11 cellular contexts compared by ENCODE assay signal in the genomic region with DNA sequence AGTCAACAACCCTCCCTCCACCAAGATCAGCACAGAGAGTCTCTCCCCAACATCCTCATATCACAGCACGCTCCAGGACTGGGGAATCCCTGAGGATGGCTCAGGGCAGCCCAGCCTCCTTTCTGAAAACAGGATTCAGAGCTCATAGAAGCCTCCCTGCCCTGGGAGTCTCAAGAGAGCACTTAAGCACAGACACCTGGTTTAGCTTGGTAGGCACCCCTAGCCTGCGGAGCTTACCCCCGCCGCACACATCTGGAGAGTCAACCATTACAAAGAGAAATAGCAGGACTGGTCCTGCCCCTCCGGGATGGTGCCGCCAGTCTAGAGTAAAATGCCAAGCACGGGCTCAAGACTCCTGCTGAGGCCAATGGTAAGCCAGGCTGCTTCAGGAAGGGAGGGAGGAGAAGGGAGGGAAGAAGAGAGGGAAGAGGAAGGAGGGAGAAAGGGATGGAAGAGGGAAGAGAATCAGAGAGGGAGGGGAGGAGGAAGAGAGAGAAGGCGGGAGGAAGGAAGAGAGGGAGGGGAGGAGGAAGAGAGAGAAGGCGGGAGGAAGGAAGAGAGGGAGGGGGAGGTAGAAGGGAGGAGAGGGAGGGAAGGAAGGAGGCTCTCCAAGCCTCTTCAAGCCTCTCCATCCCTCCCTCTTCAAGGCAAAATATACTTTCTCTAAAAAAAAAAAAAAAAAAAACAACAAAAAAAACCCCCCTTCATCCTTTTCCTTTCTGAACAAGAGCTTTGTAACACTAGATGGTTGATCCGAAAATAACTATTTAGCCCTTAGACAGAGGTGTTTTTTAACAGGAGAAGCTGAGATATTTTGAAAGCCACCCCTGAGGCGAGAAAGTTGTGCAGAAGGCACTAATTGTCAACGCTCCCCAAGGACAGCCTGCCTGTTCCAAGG.
DNase-seq lines count a peak whose midpoint lies in the region; ATAC-seq, FAIRE-seq and TF ChIP-seq lines count a peak whose summit lies in the region.
"Had no signal": no experiment of that assay in that cellular context is flagged by ENCODE, and none has a peak within 500 bp of the region (broad histone marks: within the 10 kb centered on the region; RNA-seq: fewer than 3 reads in every experiment).

No MANE protein-coding gene starts in this region.

- no peak for FAIRE-seq in small intestine (lab: Jason Lieb, UNC)
- FAIRE-seq: endometrium had no signal

- peak; percentile 67 for ATAC-seq in GM23338

- POLR2A ChIA-PET in RWPE1 (lab: Yijun Ruan, JAX; ENCODE audit: low non-redundant PET), result interaction anchor here (0.6 kb wide), 2 partner anchors 70 to 98 kb away, joined by 4 to 12 read pairs; no protein-coding TSS in a partner anchor

- H3K9me3 Mint-ChIP-seq in GM23338, result peaks cover 4% of the 10 kb centered on the region; the same call in 1 of the 3 replicates

- H3K27me3 Mint-ChIP-seq in GM23338 (ENCODE audit: insufficient read depth, low read depth, poor library complexity), result peaks cover 4% of the 10 kb centered on the region

- peak overlapping the region; percentile 89 for H3K4me2 ChIP-seq in GM23338

- no peaks in the 10 kb centered on the region; the same call in none of the 2 replicates for H3K27me3 ChIP-seq in GM23338 (ENCODE audit: insufficient read depth)
- H3K27me3 ChIP-seq in rectal smooth muscle tissue (ENCODE audit: control insufficient read depth, insufficient read depth, low read length), result no peaks in the 10 kb centered on the region
- peaks cover 0 to 6% of the 10 kb centered on the region in 2 donors for H3K27me3 ChIP-seq in small intestine (ENCODE audit: control insufficient read depth in 2 of 2, insufficient read depth in 2 of 2, low read length in 2 of 2)
- H3K27me3 ChIP-seq in ovary, result no peaks in the 10 kb centered on the region
- H3K27me3 ChIP-seq in thyroid gland, result no peaks in the 10 kb centered on the region

- intact Hi-C loops in cardiac septum (cut with DNase I) (no loop called here), ovary (cut with DNase I) (no loop called here), thyroid gland (cut with DNase I) (no loop called here)

- TF ChIP-seq CTCF in GM23338 (conservative IDR thresholded peaks at IDR 0.05; ENCODE audit: low read depth in 2 of 2) (no peak), RWPE1 (conservative IDR thresholded peaks at IDR 0.05; ENCODE audit: low read depth) (no peak), ovary (IDR thresholded peaks at IDR 0.05) (no peak), thyroid gland (IDR thresholded peaks at IDR 0.05) (no peak)

- TF ChIP-seq POLR2A in ovary (IDR thresholded peaks at IDR 0.05), result no peak
- TF ChIP-seq POLR2A in thyroid gland (IDR thresholded peaks at IDR 0.05), result no peak

- H3K4me1 Mint-ChIP-seq in GM23338, result peaks cover 32% of the 10 kb centered on the region

- no peaks in the 10 kb centered on the region for H4K20me1 ChIP-seq in GM23338 (replicated peaks; ENCODE audit: insufficient read depth)

- TF ChIP-seq EP300 in ovary (IDR thresholded peaks at IDR 0.05), result no peak

- CTCF ChIA-PET in RWPE1 (lab: Yijun Ruan, JAX), result interaction anchor here (0.5 to 1.1 kb wide), 4 partner anchors 76 to 279 kb away, joined by 3 to 9 read pairs (median 4); no protein-coding TSS in a partner anchor

- H3K4me1 ChIP-seq in GM23338 (ENCODE audit: insufficient read depth) (peaks cover 23% of the 10 kb centered on the region), rectal smooth muscle tissue (ENCODE audit: control insufficient read depth, insufficient read depth, low read length) (peaks cover 17% of the 10 kb centered on the region), small intestine (ENCODE audit: control insufficient read depth in 2 of 2, insufficient read depth in 1 of 2, low read depth in 1 of 2, low read length in 1 of 2) (no peaks in the 10 kb centered on the region), ovary (ENCODE audit: insufficient read depth) (no peaks in the 10 kb centered on the region), thyroid gland (peaks cover 0 to 7% of the 10 kb centered on the region in 2 donors)

- H3F3A ChIP-seq in GM23338 (replicated peaks; ENCODE audit: low read depth), result no peaks in the 10 kb centered on the region

- H3K36me3 Mint-ChIP-seq in GM23338 (ENCODE audit: low read depth), result no peaks in the 10 kb centered on the region
- H3K36me3 Mint-ChIP-seq: naive B cell had no signal

- H3K27ac ChIP-seq in GM23338 (ENCODE audit: low read depth) (no peak overlapping the region), RWPE1 (peak overlapping the region; percentile 84), rectal smooth muscle tissue (ENCODE audit: low read depth, low read length) (peak overlapping the region; percentile 81), small intestine (ENCODE audit: low read depth in 1 of 2, low read length in 1 of 2) (no peak overlapping the region), ovary (peak overlapping the region in 1 of 2 donors; percentile 5), thyroid gland (no peak overlapping the region)

- H3K4me3 Mint-ChIP-seq in GM23338, result peak overlapping the region; percentile 76

- DNase-seq in GM23338 (ENCODE audit: low spot score) (peak; percentile 71), RWPE1 (ENCODE audit: low spot score) (no peak), cardiac septum (ENCODE audit: low spot score) (peak; percentile 41), small intestine (no peak), RKO (ENCODE audit: low spot score) (no peak), ovary (no peak), thyroid gland (no peak)
- DNase-seq: naive B cell, RPMI8226 had no signal

- no peaks in the 10 kb centered on the region for H3K36me3 ChIP-seq in GM23338 (ENCODE audit: insufficient read depth)
- no peaks in the 10 kb centered on the region for H3K36me3 ChIP-seq in rectal smooth muscle tissue (ENCODE audit: control insufficient read depth, insufficient read depth, low read length)
- no peaks in the 10 kb centered on the region for H3K36me3 ChIP-seq in small intestine (ENCODE audit: control insufficient read depth in 2 of 2, insufficient read depth in 2 of 2, low read length in 2 of 2)
- no peaks in the 10 kb centered on the region for H3K36me3 ChIP-seq in ovary
- H3K36me3 ChIP-seq in thyroid gland, result no peaks in the 10 kb centered on the region

- no peaks in the 10 kb centered on the region for H3K79me2 ChIP-seq in GM23338 (replicated peaks; ENCODE audit: insufficient read depth)

- peaks cover 3% of the 10 kb centered on the region; the same call in 1 of the 2 replicates for H3K9me2 ChIP-seq in GM23338 (ENCODE audit: insufficient read depth)

- H3K9me3 ChIP-seq in small intestine (ENCODE audit: control insufficient read depth, low read depth) (no peaks in the 10 kb centered on the region), ovary (no peaks in the 10 kb centered on the region), thyroid gland (no peaks in the 10 kb centered on the region)

- WGBS in small intestine, 3 donors, result 47 to 62% (median 60%) methylated on average over 11 to 12 of the region's 12 CpGs
- WGBS in ovary, 3 donors, result 12 to 38% (median 38%) methylated on average over 12 of the region's 12 CpGs
- WGBS in thyroid gland, 2 donors, result 28 to 40% methylated on average over 12 of the region's 12 CpGs

- no peak overlapping the region for H3K9ac ChIP-seq in rectal smooth muscle tissue (ENCODE audit: low read length)

- H2AFZ ChIP-seq in GM23338, result peak overlapping the region; percentile 99

- H3K4me3 ChIP-seq in GM23338 (peak overlapping the region; percentile 81), rectal smooth muscle tissue (ENCODE audit: low read length) (no peak overlapping the region), small intestine (ENCODE audit: low read depth in 1 of 2, low read length in 2 of 2) (no peak overlapping the region), ovary (no peak overlapping the region), thyroid gland (replicated peaks in 1 of 3) (no peak overlapping the region)

- no peak overlapping the region for H3K27ac Mint-ChIP-seq in GM23338

TF ChIP-seq in GM23338, 12 proteins besides CTCF, POLR2A, EP300 and RAD21 (continues in another document):
- TF ChIP-seq REST (IDR thresholded peaks at IDR 0.05; ENCODE audit: unreplicated experiment), result no peak
- no peak for TF ChIP-seq POLR2AphosphoS5 (IDR thresholded peaks at IDR 0.05; ENCODE audit: low read depth)
- no peak for TF ChIP-seq NANOG (IDR thresholded peaks at IDR 0.05; ENCODE audit: borderline replicate concordance)
- TF ChIP-seq JUNB (IDR thresholded peaks at IDR 0.05; ENCODE audit: unreplicated experiment), result no peak
- TF ChIP-seq, protein P1, sequence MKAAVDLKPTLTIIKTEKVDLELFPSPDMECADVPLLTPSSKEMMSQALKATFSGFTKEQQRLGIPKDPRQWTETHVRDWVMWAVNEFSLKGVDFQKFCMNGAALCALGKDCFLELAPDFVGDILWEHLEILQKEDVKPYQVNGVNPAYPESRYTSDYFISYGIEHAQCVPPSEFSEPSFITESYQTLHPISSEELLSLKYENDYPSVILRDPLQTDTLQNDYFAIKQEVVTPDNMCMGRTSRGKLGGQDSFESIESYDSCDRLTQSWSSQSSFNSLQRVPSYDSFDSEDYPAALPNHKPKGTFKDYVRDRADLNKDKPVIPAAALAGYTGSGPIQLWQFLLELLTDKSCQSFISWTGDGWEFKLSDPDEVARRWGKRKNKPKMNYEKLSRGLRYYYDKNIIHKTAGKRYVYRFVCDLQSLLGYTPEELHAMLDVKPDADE (IDR thresholded peaks at IDR 0.05), result no peak
- TF ChIP-seq ZNF331 (CRISPR knock-in tag; IDR thresholded peaks at IDR 0.05; ENCODE audit: low read depth), result no peak

Comparison
In these comparisons a context has a peak if more than half of its experiments do, and no peak if none do; other contexts are left out.
1. DNase-seq: peak in GM23338 (single experiment) and cardiac septum (single experiment); none in RWPE1 (single experiment), small intestine (single experiment), RKO (single experiment), ovary (0 of 5) and thyroid gland (0 of 2).
2. H3K27ac ChIP-seq: peak in RWPE1 (single experiment) and rectal smooth muscle tissue (single experiment); none in GM23338 (single experiment), small intestine (0 of 2) and thyroid gland (0 of 3).